24 cellular contexts compared by ENCODE assay signal in the genomic region with DNA sequence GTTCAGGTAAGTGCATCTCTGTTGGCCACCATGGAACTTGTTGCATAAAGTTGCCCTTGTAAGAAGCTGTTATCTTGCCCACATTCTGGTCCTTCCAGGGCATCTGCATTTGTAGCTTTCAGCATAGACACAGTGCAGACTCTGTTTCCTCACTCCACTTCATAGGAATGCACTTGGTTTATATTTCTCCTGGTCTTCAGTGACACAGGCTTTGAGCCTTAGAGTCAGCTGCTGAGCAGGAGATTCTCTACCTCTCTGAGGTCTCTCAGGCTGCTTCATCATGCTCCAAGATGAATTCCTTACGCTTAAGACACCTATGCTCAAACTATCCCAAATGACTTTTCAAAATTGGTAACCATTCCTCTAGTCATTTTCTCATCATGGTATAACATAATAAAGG.
"Had no signal": no experiment of that assay in that cellular context is flagged by ENCODE, and none has a peak within 500 bp of the region (broad histone marks: within the 10 kb centered on the region; RNA-seq: fewer than 3 reads in every experiment).

No MANE protein-coding gene starts in this region.

- H2AFZ ChIP-seq: hepatocyte had no signal

- H3K4me1 Mint-ChIP-seq: mesothelial cell of epicardium had no signal

- H3K4me2 ChIP-seq: hepatocyte had no signal

- H3K36me3 ChIP-seq: left ventricle myocardium inferior, ovary, tibial nerve, uterus had no signal

- ATAC-seq: natural killer cell; stimulated activated memory B cell treated with anti-CD40 and anti-IgM and Interleukin-4, amounts not matched to agents 10 μg/mL and 1 μg/mL and 100 μg/mL, for 72 hours; stimulated activated naive CD8-positive, alpha-beta T cell treated with anti-CD3 and anti-CD28 coated beads, Interleukin-15, amount 100 ng/mL, for 72 hours had no signal

- H3K9me3 Mint-ChIP-seq: stimulated activated naive CD8-positive, alpha-beta T cell treated with anti-CD3 and anti-CD28 coated beads, Interleukin-15, amount 100 ng/mL, for 72 hours had no signal

- H3K4me1 ChIP-seq: uterus had no signal

- H3K9me3 ChIP-seq: ovary had no signal

- H3K4me3 ChIP-seq: hepatocyte, left ventricle myocardium inferior, lung, ovary, skin epidermis, tibial nerve, uterus had no signal

- H3K4me3 Mint-ChIP-seq: mesothelial cell of epicardium; natural killer cell; stimulated activated memory B cell treated with anti-CD40 and anti-IgM and Interleukin-4, amounts not matched to agents 10 μg/mL and 1 μg/mL and 100 μg/mL, for 72 hours; stimulated activated naive CD8-positive, alpha-beta T cell treated with anti-CD3 and anti-CD28 coated beads, Interleukin-15, amount 100 ng/mL, for 72 hours; type B pancreatic cell had no signal

- DNase-seq: islet precursor cell; left ventricle myocardium inferior; mesendoderm; naive B cell; natural killer cell; ovary; retina; right cardiac atrium; stimulated activated CD4-positive, alpha-beta T cell treated with anti-CD3 and anti-CD28 coated beads, Interleukin-1b, Interleukin-23, amount 100 ng/mL, for 48 hours; stimulated activated CD4-positive, alpha-beta T cell treated with anti-CD3 and anti-CD28 coated beads, Interleukin-2, amount 100 ng/mL, for 48 hours; stimulated activated CD4-positive, alpha-beta T cell treated with anti-CD3 and anti-CD28 coated beads, Interleukin-4, amount 100 ng/mL, for 4 hours; stimulated activated CD8-positive, alpha-beta memory T cell treated with anti-CD3 and anti-CD28 coated beads, Interleukin-4, amount 100 ng/mL, for 48 hours; stimulated activated naive CD4-positive, alpha-beta T cell treated with Interleukin-2 at 50 U/mL for 16 hours; stimulated activated naive CD8-positive, alpha-beta T cell treated with anti-CD3 and anti-CD28 coated beads, Interleukin-15, amount 100 ng/mL, for 72 hours; substantia nigra; uterus had no signal

- H3K27ac Mint-ChIP-seq: mesothelial cell of epicardium; natural killer cell; progenitor cell of endocrine pancreas; stimulated activated memory B cell treated with anti-CD40 and anti-IgM and Interleukin-4, amounts not matched to agents 10 μg/mL and 1 μg/mL and 100 μg/mL, for 72 hours; stimulated activated naive CD8-positive, alpha-beta T cell treated with anti-CD3 and anti-CD28 coated beads, Interleukin-15, amount 100 ng/mL, for 72 hours; type B pancreatic cell had no signal

- H3K27ac ChIP-seq: hepatocyte, left ventricle myocardium inferior, ovary, skin epidermis, tibial nerve, uterus had no signal

- H3K27me3 ChIP-seq: hepatocyte, ovary, tibial nerve, uterus had no signal

- H3K36me3 Mint-ChIP-seq: naive B cell, natural killer cell had no signal

- H3K27me3 Mint-ChIP-seq: naive B cell; progenitor cell of endocrine pancreas; stimulated activated memory B cell treated with anti-CD40 and anti-IgM and Interleukin-4, amounts not matched to agents 10 μg/mL and 1 μg/mL and 100 μg/mL, for 72 hours; stimulated activated naive CD8-positive, alpha-beta T cell treated with anti-CD3 and anti-CD28 coated beads, Interleukin-15, amount 100 ng/mL, for 72 hours; type B pancreatic cell had no signal
